In genomic region chr15:59237854-59238252, GRCh38 we compare ENCODE assay signal across 12 cellular contexts. TPM values are rescaled to one million over a fixed set of nuclear protein-coding genes. Genes with fewer than 3 reads are reported as not detected.
DNase-seq lines count a peak whose midpoint lies in the region; ATAC-seq and TF ChIP-seq lines count a peak whose summit lies in the region.
"Had no signal": no experiment of that assay in that cellular context is flagged by ENCODE, and none has a peak within 500 bp of the region (broad histone marks: within the 10 kb centered on the region; RNA-seq: fewer than 3 reads in every experiment).

No MANE protein-coding gene starts in this region.

- H4K20me1 ChIP-seq in osteoblast (ENCODE audit: insufficient read depth, low read length): no peaks in the 10 kb centered on the region

- peaks cover 2% of the 10 kb centered on the region for H3K9me3 Mint-ChIP-seq in glutamatergic neuron (ENCODE audit: unreplicated experiment)

- no peak overlapping the region for H3K4me2 ChIP-seq in osteoblast (ENCODE audit: insufficient read depth, low read length)

- H3K27me3 ChIP-seq in HL-60 (ENCODE audit: insufficient read depth, poor library complexity, severe bottlenecking) (no peaks in the 10 kb centered on the region), iPS-20b (ENCODE audit: insufficient read depth, low read length) (no peaks in the 10 kb centered on the region), osteoblast (ENCODE audit: insufficient read depth, low read length) (no peaks in the 10 kb centered on the region)
- H3K27me3 ChIP-seq: tibial artery had no signal

- H2AFZ ChIP-seq in osteoblast (ENCODE audit: low read length): no peak overlapping the region

- ATAC-seq in GM18870 (IDR thresholded peaks at IDR 0.05; ENCODE audit: unreplicated experiment) (peak; percentile 36), HG02588 (IDR thresholded peaks at IDR 0.05; ENCODE audit: unreplicated experiment) (peak; percentile 52)

- DNase-seq in HL-60 (ENCODE audit: low read depth in 1 of 2, low spot score in 1 of 2) (peak; percentile 19 to 69), Kasumi-1 (lab: John Stamatoyannopoulos, UW) (no peak), HUDEP-2 (lab: John Stamatoyannopoulos, UW; ENCODE audit: unreplicated experiment in 76 of 76) (no peak), glutamatergic neuron (no peak), osteoblast (ENCODE audit: insufficient read length, low spot score, missing footprints) (no peak)
- DNase-seq: DND-41, NCI-H774, tibial artery had no signal

- no peaks in the 10 kb centered on the region for H3K9me3 ChIP-seq in iPS-20b (ENCODE audit: insufficient read depth, low read depth, low read length)
- no peaks in the 10 kb centered on the region for H3K9me3 ChIP-seq in osteoblast (ENCODE audit: low read depth, low read length)
- H3K9me3 ChIP-seq: tibial artery had no signal

- peaks cover 21% of the 10 kb centered on the region for H3K79me2 ChIP-seq in osteoblast (ENCODE audit: insufficient read depth, low read length)

- TF ChIP-seq CTCF in HL-60 (IDR thresholded peaks at IDR 0.05; ENCODE audit: insufficient read depth, low read length) (no peak), glutamatergic neuron (IDR thresholded peaks at IDR 0.05; ENCODE audit: partially characterized antibody, unreplicated experiment) (no peak), osteoblast (IDR thresholded peaks at IDR 0.05; ENCODE audit: extremely low read depth, low read depth, low read length) (no peak)

- H3K9ac ChIP-seq in iPS-20b (ENCODE audit: low read depth, low read length): no peak overlapping the region

- no peak overlapping the region for H3K27ac Mint-ChIP-seq in glutamatergic neuron (ENCODE audit: unreplicated experiment)

- H3K36me3 ChIP-seq in iPS-20b (ENCODE audit: insufficient read depth, low read depth, low read length) (no peaks in the 10 kb centered on the region), osteoblast (ENCODE audit: insufficient read depth, low read length) (peaks cover 3% of the 10 kb centered on the region)

- peaks cover 3% of the 10 kb centered on the region for H3K27me3 Mint-ChIP-seq in glutamatergic neuron (ENCODE audit: unreplicated experiment)

- no peaks in the 10 kb centered on the region for H3K36me3 Mint-ChIP-seq in glutamatergic neuron (ENCODE audit: unreplicated experiment)

- peaks cover 5% of the 10 kb centered on the region for H3K4me1 Mint-ChIP-seq in glutamatergic neuron (ENCODE audit: low read depth, unreplicated experiment)

- H3K4me3 Mint-ChIP-seq in glutamatergic neuron (ENCODE audit: unreplicated experiment): no peak overlapping the region

- H3K27ac ChIP-seq in HL-60 (replicated peaks) (no peak overlapping the region), iPS-20b (ENCODE audit: low read length) (peak overlapping the region; percentile 32), osteoblast (ENCODE audit: low read depth, low read length) (no peak overlapping the region)
- H3K27ac ChIP-seq: tibial artery had no signal

- H3K4me1 ChIP-seq in iPS-20b (ENCODE audit: insufficient read depth, low read length): peaks cover 14% of the 10 kb centered on the region; the same call in 1 of the 2 replicates
- H3K4me1 ChIP-seq in osteoblast (ENCODE audit: insufficient read depth, low read length): peaks cover 15% of the 10 kb centered on the region

- H3K4me3 ChIP-seq in HL-60 (replicated peaks; ENCODE audit: insufficient read depth, low read length): no peak overlapping the region
- no peak overlapping the region for H3K4me3 ChIP-seq in iPS-20b (ENCODE audit: low read length)
- no peak overlapping the region for H3K4me3 ChIP-seq in osteoblast (ENCODE audit: insufficient read depth, low read length)
- H3K4me3 ChIP-seq: tibial artery had no signal

RNA-seq across cellular contexts. Expression of gene LDHAL6B, which starts 31.2 kb away (rescaled TPM):
- total RNA-seq in glutamatergic neuron (ENCODE audit: unreplicated experiment): not detected
- total RNA-seq in osteoblast: not detected in 2 replicates
- total RNA-seq: lung microvascular endothelial cell had no signal

Comparison
In these comparisons a context has a peak if more than half of its experiments do, and no peak if none do; other contexts are left out.
1. DNase-seq: peak in HL-60 (2 of 2); none in Kasumi-1 (0 of 2), HUDEP-2 (0 of 76), glutamatergic neuron (single experiment) and osteoblast (single experiment).